ENCODE assay signal across 1 cellular context in the genomic region with DNA sequence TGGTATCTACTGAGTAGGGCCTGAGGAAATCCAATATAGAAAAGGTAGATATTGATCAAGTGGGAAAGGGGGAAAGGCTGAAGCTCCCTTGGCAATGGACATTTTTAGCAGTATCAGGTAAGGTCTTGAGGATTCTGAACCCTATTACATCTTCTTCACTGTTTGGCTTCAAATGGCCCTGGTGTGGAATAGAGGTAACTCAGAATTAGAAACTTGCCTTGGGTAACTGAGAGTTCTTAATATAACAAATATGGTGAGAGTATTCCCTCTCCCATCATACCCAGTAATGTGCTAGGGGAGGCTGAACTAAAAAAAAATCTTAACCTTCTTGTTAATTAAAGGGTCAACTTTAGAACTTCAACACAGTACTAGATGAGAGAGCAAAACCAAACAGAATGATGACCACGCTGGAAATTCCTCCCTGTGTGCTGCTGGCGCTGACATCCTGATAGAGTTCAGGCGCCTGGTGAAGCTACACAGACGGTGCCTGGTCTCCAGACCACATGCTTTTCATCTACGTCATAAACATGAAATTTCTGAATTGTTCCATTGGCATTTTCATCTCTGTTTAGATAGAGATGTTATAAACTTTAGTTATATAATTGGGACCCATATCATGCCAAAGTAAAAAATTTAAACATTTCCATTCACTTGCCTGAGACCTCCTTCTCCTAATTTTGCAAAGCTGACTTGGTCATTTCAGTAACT.
A peak's percentile ranks its signal among the peaks of the same experiment; 100 is the strongest.
TF ChIP-seq lines count a peak whose summit lies in the region.

No MANE protein-coding gene starts in this region.

TF ChIP-seq in IMR-90, 13 proteins besides CTCF, POLR2A, EP300 and RAD21 (continued from another document):
- TF ChIP-seq FOS (IDR thresholded peaks at IDR 0.05; ENCODE audit: low read depth, low read length) (peak; percentile 18; the same call in 1 of the 2 replicates), RFX5 (IDR thresholded peaks at IDR 0.05; ENCODE audit: low read depth, low read length) (no peak), NFE2L2 (IDR thresholded peaks at IDR 0.05; ENCODE audit: low read depth, low read length) (no peak), MAZ (IDR thresholded peaks at IDR 0.05; ENCODE audit: borderline replicate concordance, low read depth, low read length) (no peak), BHLHE40 (IDR thresholded peaks at IDR 0.05; ENCODE audit: low read depth, low read length) (0 out of 2 replicates have a peak, but pooled peaks have one; percentile 43), CHD1 (IDR thresholded peaks at IDR 0.05; ENCODE audit: low read depth, low read length) (no peak)
